7 cellular contexts compared by ENCODE assay signal in genomic region chr1:87327362-87328120, GRCh38. TPM values are rescaled to one million over a fixed set of nuclear protein-coding genes. Genes with fewer than 3 reads are reported as not detected.
DNase-seq lines count a peak whose midpoint lies in the region; ATAC-seq and TF ChIP-seq lines count a peak whose summit lies in the region.

No MANE protein-coding gene starts in this region.

- no peak for TF ChIP-seq EP300 in stomach (IDR thresholded peaks at IDR 0.05)

- TF ChIP-seq CTCF in HL-60 (IDR thresholded peaks at IDR 0.05; ENCODE audit: insufficient read depth, low read length): no peak
- TF ChIP-seq CTCF in stomach (IDR thresholded peaks at IDR 0.05): no peak

- intact Hi-C loops in activated T-helper 1 cell treated with anti-CD3 and anti-CD28 coated beads, Interleukin-12 subunit alpha, Interleukin-12 subunit beta, Interleukin-2, Interleukin-4 antibody, amounts not matched to agents 30 ng/mL and 10 ng/mL and 1 ng/mL, durations not matched to agents 14 hours and 24 hours and 36 hours (cut with micrococcal nuclease): loop anchor here (2.0 to 5.0 kb wide), 7 partner anchors 120 to 1357 kb away; partner anchors contain the start of genes HS2ST1, PKN2, SELENOF and SH3GLB1
- intact Hi-C loops in stomach (cut with DNase I; ENCODE audit: low total_unique reads): no loop called here

- H3K27me3 Mint-ChIP-seq in activated T-helper 1 cell treated with anti-CD3 and anti-CD28 coated beads, Interleukin-12 subunit alpha, Interleukin-12 subunit beta, Interleukin-2, Interleukin-4 antibody, amounts not matched to agents 30 ng/mL and 10 ng/mL and 1 ng/mL, durations not matched to agents 14 hours and 24 hours and 36 hours (ENCODE audit: insufficient read depth): peaks cover 11% of the 10 kb centered on the region

- H3K36me3 ChIP-seq in stomach: no peaks in the 10 kb centered on the region

- TF ChIP-seq POLR2A in stomach (IDR thresholded peaks at IDR 0.05): no peak

- H3K4me1 ChIP-seq in stomach: peaks cover 6 to 25% (median 16%) of the 10 kb centered on the region in 4 donors

- H3K27ac Mint-ChIP-seq in activated T-helper 1 cell treated with anti-CD3 and anti-CD28 coated beads, Interleukin-12 subunit alpha, Interleukin-12 subunit beta, Interleukin-2, Interleukin-4 antibody, amounts not matched to agents 30 ng/mL and 10 ng/mL and 1 ng/mL, durations not matched to agents 14 hours and 24 hours and 36 hours: peak overlapping the region; percentile 40

- peaks cover 9% of the 10 kb centered on the region for H3K36me3 Mint-ChIP-seq in activated T-helper 1 cell treated with anti-CD3 and anti-CD28 coated beads, Interleukin-12 subunit alpha, Interleukin-12 subunit beta, Interleukin-2, Interleukin-4 antibody, amounts not matched to agents 30 ng/mL and 10 ng/mL and 1 ng/mL, durations not matched to agents 14 hours and 24 hours and 36 hours (ENCODE audit: low read depth)

- peak overlapping the region; percentile 94 for H3K4me3 Mint-ChIP-seq in activated T-helper 1 cell treated with anti-CD3 and anti-CD28 coated beads, Interleukin-12 subunit alpha, Interleukin-12 subunit beta, Interleukin-2, Interleukin-4 antibody, amounts not matched to agents 30 ng/mL and 10 ng/mL and 1 ng/mL, durations not matched to agents 14 hours and 24 hours and 36 hours

- H3K4me3 ChIP-seq in HL-60 (replicated peaks; ENCODE audit: insufficient read depth, low read length): peak overlapping the region; percentile 77
- peak overlapping the region; percentile 70 for H3K4me3 ChIP-seq in iPS-18c (ENCODE audit: insufficient read depth, low read depth, low read length)
- H3K4me3 ChIP-seq in stomach: peak overlapping the region; percentile 78 to 88 (median 81)

- no peak for DNase-seq in HL-60 (ENCODE audit: low read depth in 1 of 2, low spot score in 1 of 2)
- DNase-seq in activated T-helper 1 cell treated with anti-CD3 and anti-CD28 coated beads, Interleukin-12 subunit alpha, Interleukin-12 subunit beta, Interleukin-2, Interleukin-4 antibody, amounts not matched to agents 30 ng/mL and 10 ng/mL and 1 ng/mL, durations not matched to agents 14 hours and 24 hours and 36 hours (ENCODE audit: low spot score): no peak
- no peak for DNase-seq in stomach
- no peak for DNase-seq in amniotic stem cell (lab: John Stamatoyannopoulos, UW)
- no peak for DNase-seq in stimulated activated CD4-positive, alpha-beta T cell treated with anti-CD3 and anti-CD28 coated beads, Interleukin-4, amount 100 ng/mL, for 1 hour

- H3K27ac ChIP-seq in HL-60 (replicated peaks): peak overlapping the region; percentile 96
- H3K27ac ChIP-seq in stomach: peak overlapping the region; percentile 96 to 99 (median 98)

- no peaks in the 10 kb centered on the region for H3K9me3 Mint-ChIP-seq in activated T-helper 1 cell treated with anti-CD3 and anti-CD28 coated beads, Interleukin-12 subunit alpha, Interleukin-12 subunit beta, Interleukin-2, Interleukin-4 antibody, amounts not matched to agents 30 ng/mL and 10 ng/mL and 1 ng/mL, durations not matched to agents 14 hours and 24 hours and 36 hours

- H3K27me3 ChIP-seq in HL-60 (ENCODE audit: insufficient read depth, poor library complexity, severe bottlenecking): no peaks in the 10 kb centered on the region
- no peaks in the 10 kb centered on the region for H3K27me3 ChIP-seq in stomach

- WGBS in stomach, 5 donors: 16 to 28% (median 24%) methylated on average over 9 of the region's 9 CpGs

- H3K9me3 ChIP-seq in iPS-18c (ENCODE audit: control insufficient read depth, insufficient read depth, low read length) (no peaks in the 10 kb centered on the region), stomach (no peaks in the 10 kb centered on the region)

- H3K4me1 Mint-ChIP-seq in activated T-helper 1 cell treated with anti-CD3 and anti-CD28 coated beads, Interleukin-12 subunit alpha, Interleukin-12 subunit beta, Interleukin-2, Interleukin-4 antibody, amounts not matched to agents 30 ng/mL and 10 ng/mL and 1 ng/mL, durations not matched to agents 14 hours and 24 hours and 36 hours (ENCODE audit: low read depth): peaks cover 37% of the 10 kb centered on the region

- no peak for ATAC-seq in GM18858 (IDR thresholded peaks at IDR 0.05; ENCODE audit: unreplicated experiment)

RNA-seq across cellular contexts. Expression of gene LMO4, which starts 1.1 kb away (rescaled TPM):
- 41.1 and 47.8 TPM in 2 replicates for total RNA-seq in activated T-helper 1 cell treated with anti-CD3 and anti-CD28 coated beads, Interleukin-12 subunit alpha, Interleukin-12 subunit beta, Interleukin-2, Interleukin-4 antibody, amounts not matched to agents 30 ng/mL and 10 ng/mL and 1 ng/mL, durations not matched to agents 14 hours and 24 hours and 36 hours
- total RNA-seq in stomach: 100 to 1,000 TPM in 1 of 5 donors, 10 to 100 TPM in 4; 30.7 to 120 (median 76.0) TPM
- polyA plus RNA-seq in stomach: 10 to 100 TPM; 68.2 to 96.4 (median 89.5) TPM
